In the genomic region with DNA sequence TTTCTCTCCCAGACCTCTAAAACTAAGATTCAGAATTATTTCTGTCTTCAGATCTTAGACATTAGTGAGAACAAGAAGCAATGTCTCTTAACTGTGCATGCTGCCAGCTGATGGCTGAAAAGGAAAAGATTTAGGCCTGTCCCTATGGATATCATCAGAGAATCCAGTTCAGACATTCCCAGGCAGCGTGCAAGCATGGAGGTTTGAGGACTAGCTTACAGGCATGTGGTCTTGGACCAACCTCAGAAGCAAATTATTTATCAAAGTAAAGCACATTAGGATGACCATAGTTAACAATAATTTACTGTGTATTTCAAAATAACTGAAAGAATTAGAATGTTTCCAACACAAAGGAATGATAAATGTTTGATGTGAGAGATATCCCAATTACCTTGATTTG, we compare ENCODE assay signal across 1 cellular context.
TF ChIP-seq lines count a peak whose summit lies in the region.

No MANE protein-coding gene starts in this region.

TF ChIP-seq in IMR-90, 13 proteins besides CTCF, POLR2A, EP300 and RAD21:
- TF ChIP-seq RCOR1 (IDR thresholded peaks at IDR 0.05; ENCODE audit: insufficient replicate concordance, low read length): no peak
- no peak for TF ChIP-seq RFX5 (IDR thresholded peaks at IDR 0.05; ENCODE audit: low read depth, low read length)
- TF ChIP-seq MAFK (IDR thresholded peaks at IDR 0.05; ENCODE audit: low read depth, low read length): no peak
- TF ChIP-seq NFE2L2 (IDR thresholded peaks at IDR 0.05; ENCODE audit: low read depth, low read length): no peak
- no peak for TF ChIP-seq CHD1 (IDR thresholded peaks at IDR 0.05; ENCODE audit: low read depth, low read length)
- no peak for TF ChIP-seq MAZ (IDR thresholded peaks at IDR 0.05; ENCODE audit: borderline replicate concordance, low read depth, low read length)
- TF ChIP-seq, protein P1, sequence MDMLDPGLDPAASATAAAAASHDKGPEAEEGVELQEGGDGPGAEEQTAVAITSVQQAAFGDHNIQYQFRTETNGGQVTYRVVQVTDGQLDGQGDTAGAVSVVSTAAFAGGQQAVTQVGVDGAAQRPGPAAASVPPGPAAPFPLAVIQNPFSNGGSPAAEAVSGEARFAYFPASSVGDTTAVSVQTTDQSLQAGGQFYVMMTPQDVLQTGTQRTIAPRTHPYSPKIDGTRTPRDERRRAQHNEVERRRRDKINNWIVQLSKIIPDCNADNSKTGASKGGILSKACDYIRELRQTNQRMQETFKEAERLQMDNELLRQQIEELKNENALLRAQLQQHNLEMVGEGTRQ (IDR thresholded peaks at IDR 0.05; ENCODE audit: low read depth, low read length): no peak
- no peak for TF ChIP-seq CEBPB (IDR thresholded peaks at IDR 0.05; ENCODE audit: low read depth, low read length)
- TF ChIP-seq SMC3 (IDR thresholded peaks at IDR 0.05; ENCODE audit: low read depth, low read length): no peak
- TF ChIP-seq FOS (IDR thresholded peaks at IDR 0.05; ENCODE audit: low read depth, low read length): no peak
- TF ChIP-seq, protein P2, sequence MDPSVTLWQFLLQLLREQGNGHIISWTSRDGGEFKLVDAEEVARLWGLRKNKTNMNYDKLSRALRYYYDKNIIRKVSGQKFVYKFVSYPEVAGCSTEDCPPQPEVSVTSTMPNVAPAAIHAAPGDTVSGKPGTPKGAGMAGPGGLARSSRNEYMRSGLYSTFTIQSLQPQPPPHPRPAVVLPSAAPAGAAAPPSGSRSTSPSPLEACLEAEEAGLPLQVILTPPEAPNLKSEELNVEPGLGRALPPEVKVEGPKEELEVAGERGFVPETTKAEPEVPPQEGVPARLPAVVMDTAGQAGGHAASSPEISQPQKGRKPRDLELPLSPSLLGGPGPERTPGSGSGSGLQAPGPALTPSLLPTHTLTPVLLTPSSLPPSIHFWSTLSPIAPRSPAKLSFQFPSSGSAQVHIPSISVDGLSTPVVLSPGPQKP (IDR thresholded peaks at IDR 0.05; ENCODE audit: borderline replicate concordance, low read depth, low read length): no peak
- no peak for TF ChIP-seq BHLHE40 (IDR thresholded peaks at IDR 0.05; ENCODE audit: low read depth, low read length)
- TF ChIP-seq MXI1 (IDR thresholded peaks at IDR 0.05; ENCODE audit: borderline replicate concordance, low read depth, low read length): no peak
